ENCODE assay signal across 17 cellular contexts in the genomic region with DNA sequence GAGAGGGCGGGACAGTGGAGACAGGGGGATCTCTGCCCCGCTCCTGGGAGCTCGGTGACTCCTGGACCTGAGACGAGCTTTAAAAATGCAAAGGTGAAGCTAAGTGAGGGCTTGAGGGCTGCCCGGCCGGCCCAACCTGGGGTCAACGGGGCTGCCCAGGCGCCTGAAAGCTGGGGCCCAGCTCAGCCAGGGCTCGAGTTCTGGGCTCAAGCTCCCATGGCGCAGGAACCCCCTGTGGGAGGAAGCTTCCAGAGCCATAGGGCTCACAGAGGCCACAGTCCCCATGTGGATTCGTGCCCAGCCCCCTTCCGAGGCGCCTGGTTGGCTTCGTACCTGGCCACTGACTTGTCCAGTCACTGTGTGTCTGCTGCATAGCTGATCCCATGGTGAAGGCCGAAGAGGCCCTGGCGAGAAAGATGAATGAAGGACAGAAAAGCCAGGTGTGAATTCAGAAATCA.
A peak's percentile ranks its signal among the peaks of the same experiment; 100 is the strongest.
DNase-seq lines count a peak whose midpoint lies in the region; ATAC-seq, FAIRE-seq and TF ChIP-seq lines count a peak whose summit lies in the region.
"Had no signal": no experiment of that assay in that cellular context is flagged by ENCODE, and none has a peak within 500 bp of the region (broad histone marks: within the 10 kb centered on the region; RNA-seq: fewer than 3 reads in every experiment).

No MANE protein-coding gene starts in this region.

- no peaks in the 10 kb centered on the region for H4K20me1 ChIP-seq in H9 (ENCODE audit: control insufficient read depth, insufficient read depth, insufficient read length)
- no peaks in the 10 kb centered on the region for H4K20me1 ChIP-seq in HepG2 (ENCODE audit: insufficient read depth, low read length)

- H3K4me3 Mint-ChIP-seq in H9 = no peak overlapping the region
- peak overlapping the region; percentile 45 for H3K4me3 Mint-ChIP-seq in type B pancreatic cell
- H3K4me3 Mint-ChIP-seq: B cell; CD8-positive, alpha-beta T cell had no signal

- H3K9me3 Mint-ChIP-seq in H9 (peaks cover 11 to 14% of the 10 kb centered on the region in 2 experiments), type B pancreatic cell (no peaks in the 10 kb centered on the region)
- H3K9me3 Mint-ChIP-seq: CD8-positive, alpha-beta T cell had no signal

- H3K4ac ChIP-seq in H9 (ENCODE audit: low read depth, low read length) (no peak overlapping the region), neuronal stem cell (ENCODE audit: low read length) (no peak overlapping the region)

- H2BK5ac ChIP-seq in H9 (ENCODE audit: insufficient read length, low read length) = no peak overlapping the region
- no peak overlapping the region for H2BK5ac ChIP-seq in neuronal stem cell (ENCODE audit: low read length)

- H3K79me1 ChIP-seq in H9 (ENCODE audit: insufficient read depth, low read depth, low read length, poor library complexity, severe bottlenecking) (no peaks in the 10 kb centered on the region), neuronal stem cell (ENCODE audit: low read depth, low read length) (no peaks in the 10 kb centered on the region)

- peak overlapping the region; percentile 36 to 66 (median 58); a peak in 4 of 7 replicates for H3K27ac Mint-ChIP-seq in H9
- H3K27ac Mint-ChIP-seq in type B pancreatic cell = peak overlapping the region; percentile 51
- H3K27ac Mint-ChIP-seq: B cell; CD8-positive, alpha-beta T cell had no signal

- POLR2A ChIA-PET in HepG2 (lab: Yijun Ruan, JAX) = interaction anchor here (0.8 to 8.4 kb wide), 10 partner anchors 8 to 76 kb away, joined by 3 to 227 read pairs (median 6); a partner anchor contains a TSS

- no peak overlapping the region for H4K5ac ChIP-seq in H9 (ENCODE audit: insufficient read length, low read depth, low read length)

- no peak for DNase-seq in H9
- DNase-seq in HepG2 (ENCODE audit: low spot score) = no peak
- DNase-seq in neuronal stem cell (ENCODE audit: low spot score) = no peak
- no peak for DNase-seq in type B pancreatic cell (ENCODE audit: extremely low spot score, unreplicated experiment)
- DNase-seq in NCI-H146 (lab: John Stamatoyannopoulos, UW) = no peak
- no peak for DNase-seq in activated CD8-positive, alpha-beta memory T cell treated with anti-CD3 and anti-CD28 coated beads for 24 hours
- DNase-seq in suprapubic skin (ENCODE audit: low spot score in 2 of 2) = no peak
- DNase-seq: CD8-positive, alpha-beta T cell; DND-41; KBM-7; NCI-H1436; NCI-H2081 treated with DMSO at 0.1 percent for 48 hours; NCI-H510A; NCI-H774 had no signal

- no peak for FAIRE-seq in HepG2 (lab: Jason Lieb, UNC)
- FAIRE-seq: G401.6 had no signal

- H3K36me3 ChIP-seq in HepG2 (replicated peaks in 1 of 2; ENCODE audit: control insufficient read depth in 1 of 2, insufficient read depth in 2 of 2, low read length in 2 of 2) = no peaks in the 10 kb centered on the region
- no peaks in the 10 kb centered on the region for H3K36me3 ChIP-seq in neuronal stem cell (replicated peaks in 1 of 2; ENCODE audit: control insufficient read depth in 2 of 2, insufficient read depth in 2 of 2, low read length in 2 of 2)
- no peaks in the 10 kb centered on the region for H3K36me3 ChIP-seq in suprapubic skin
- H3K36me3 ChIP-seq: SJSA1 had no signal

- H3K18ac ChIP-seq in H9 (ENCODE audit: insufficient read length, low read depth, low read length) = no peak overlapping the region
- H3K18ac ChIP-seq in neuronal stem cell (ENCODE audit: low read length) = peak overlapping the region; percentile 87

- no peak overlapping the region for H3K56ac ChIP-seq in H9 (ENCODE audit: insufficient read length, low read depth, low read length)

- intact Hi-C loops in HepG2 (cut with micrococcal nuclease; ENCODE audit: unreplicated experiment) = no loop called here

- no peak overlapping the region for H3K23ac ChIP-seq in H9 (ENCODE audit: insufficient read length, low read depth, low read length)
- H3K23ac ChIP-seq in neuronal stem cell (ENCODE audit: low read depth, low read length, poor library complexity) = peak overlapping the region; percentile 8

- H3K4me2 ChIP-seq in H9 (ENCODE audit: insufficient read depth, insufficient read length, low read length) = no peak overlapping the region
- peak overlapping the region; percentile 83 for H3K4me2 ChIP-seq in HepG2 (ENCODE audit: low read depth, low read length)
- H3K4me2 ChIP-seq in neuronal stem cell (ENCODE audit: insufficient read depth, low read length, poor library complexity, severe bottlenecking) = no peak overlapping the region

- no peaks in the 10 kb centered on the region for H3K23me2 ChIP-seq in H9 (ENCODE audit: insufficient read length, low read depth, low read length, poor library complexity, severe bottlenecking)

- H3K9ac ChIP-seq in H9 (ENCODE audit: extremely low read depth, insufficient read length, low read length) (no peak overlapping the region), HepG2 (ENCODE audit: insufficient read depth, low read depth, low read length) (peak overlapping the region; percentile 71), neuronal stem cell (ENCODE audit: low read depth, low read length, poor library complexity) (no peak overlapping the region)

- H3K4me3 ChIP-seq in HepG2 (replicated peaks in 1 of 3; ENCODE audit: insufficient read depth in 1 of 3, low read depth in 2 of 3, low read length in 3 of 3) (peak overlapping the region; percentile 35 to 74 (median 51)), neuronal stem cell (ENCODE audit: low read length in 2 of 2) (no peak overlapping the region), suprapubic skin (no peak overlapping the region)
- H3K4me3 ChIP-seq: SJSA1 had no signal

- no peak overlapping the region; the same call in 1 of the 2 replicates for H3K14ac ChIP-seq in H9 (ENCODE audit: insufficient read depth, low read length)
- H3K14ac ChIP-seq in neuronal stem cell (ENCODE audit: low read length) = no peak overlapping the region

- no CpG with 5 or more reads among the region's 16 CpGs for WGBS in H9 (ENCODE audit: extremely low coverage, insufficient read length, low lambda C conversion rate)
- WGBS in HepG2 (ENCODE audit: low lambda C conversion rate) = 59% methylated on average over 16 of the region's 16 CpGs
- WGBS in neuronal stem cell (ENCODE audit: extremely low coverage in 2 of 2, insufficient read length in 2 of 2, insufficient replicate concordance in 1 of 2), 2 donors = no CpG with 5 or more reads among the region's 16 CpGs
- WGBS in suprapubic skin = 96% methylated on average over 16 of the region's 16 CpGs

- H4K8ac ChIP-seq in H9 (replicated peaks; ENCODE audit: insufficient read length, low read depth, low read length) = no peak overlapping the region
- H4K8ac ChIP-seq in neuronal stem cell (ENCODE audit: low read depth, low read length) = no peak overlapping the region

- CTCF ChIA-PET in HepG2 (lab: Yijun Ruan, JAX; ENCODE audit: low intra/inter-chr PET ratio, low total read pairs) = no interaction called here

- no peak overlapping the region for H3K27ac ChIP-seq in H9 (ENCODE audit: insufficient read length, low read depth, low read length)
- peak overlapping the region; percentile 90 for H3K27ac ChIP-seq in HepG2 (ENCODE audit: extremely low read length, insufficient read depth, low read length)
- H3K27ac ChIP-seq in neuronal stem cell (replicated peaks; ENCODE audit: low read length) = no peak overlapping the region
- H3K27ac ChIP-seq in suprapubic skin = no peak overlapping the region
- H3K27ac ChIP-seq: SJSA1 had no signal

- no peak overlapping the region for H2BK20ac ChIP-seq in H9 (ENCODE audit: low read depth, low read length, poor library complexity, severe bottlenecking)

- no peak for TF ChIP-seq POLR2A in HepG2 (IDR thresholded peaks at IDR 0.05; ENCODE audit: insufficient read depth in 1 of 2, low read depth in 2 of 2, low read length in 2 of 2)
- no peak for TF ChIP-seq POLR2A in suprapubic skin (IDR thresholded peaks at IDR 0.05)

- H2BK120ac ChIP-seq in H9 (ENCODE audit: low read depth, low read length, poor library complexity, severe bottlenecking) = no peak overlapping the region
- no peak overlapping the region for H2BK120ac ChIP-seq in neuronal stem cell (ENCODE audit: low read depth, low read length)

- H3K36me3 Mint-ChIP-seq in H9 (ENCODE audit: insufficient read depth in 1 of 3, low read depth in 3 of 3) (peaks cover 7 to 10% (median 8%) of the 10 kb centered on the region in 3 experiments), type B pancreatic cell (no peaks in the 10 kb centered on the region)
- H3K36me3 Mint-ChIP-seq: CD8-positive, alpha-beta T cell had no signal

- TF ChIP-seq EP300 in HepG2 (IDR thresholded peaks at IDR 0.05; ENCODE audit: low read depth in 2 of 2, low read length in 2 of 2) = no peak
- TF ChIP-seq EP300 in HepG2 (CRISPR knock-in tag; IDR thresholded peaks at IDR 0.05; ENCODE audit: borderline replicate concordance) = no peak
- no peak for TF ChIP-seq EP300 in suprapubic skin (IDR thresholded peaks at IDR 0.05)

- TF ChIP-seq CTCF in H9 (conservative IDR thresholded peaks at IDR 0.05) (no peak), HepG2 (CRISPR knock-in tag; IDR thresholded peaks at IDR 0.05) (no peak), type B pancreatic cell (conservative IDR thresholded peaks at IDR 0.05) (no peak), suprapubic skin (IDR thresholded peaks at IDR 0.05) (no peak)

- H3K79me2 ChIP-seq in H9 (ENCODE audit: insufficient read depth, low read length) = no peaks in the 10 kb centered on the region
- peaks cover 16% of the 10 kb centered on the region for H3K79me2 ChIP-seq in HepG2 (ENCODE audit: insufficient read depth, low read length)

- H3K27me3 ChIP-seq in H9 (ENCODE audit: insufficient read depth, low read length) (no peaks in the 10 kb centered on the region), HepG2 (ENCODE audit: control insufficient read depth in 1 of 2, insufficient read depth in 2 of 2, low read length in 2 of 2) (no peaks in the 10 kb centered on the region), neuronal stem cell (ENCODE audit: control insufficient read depth in 3 of 3, insufficient read depth in 3 of 3, low read depth in 1 of 3, low read length in 3 of 3) (no peaks in the 10 kb centered on the region), suprapubic skin (no peaks in the 10 kb centered on the region)
- H3K27me3 ChIP-seq: SJSA1 had no signal

- H2AFZ ChIP-seq in H9 (ENCODE audit: low read length) = no peak overlapping the region
- no peak overlapping the region for H2AFZ ChIP-seq in HepG2 (ENCODE audit: low read length)
- H2AFZ ChIP-seq in neuronal stem cell (ENCODE audit: low read length) = no peak overlapping the region

- no peak overlapping the region for H3T11ph ChIP-seq in H9 (ENCODE audit: low read length)

- H4K91ac ChIP-seq in H9 (ENCODE audit: insufficient read length, low read depth, low read length) (no peak overlapping the region), neuronal stem cell (ENCODE audit: low read depth, low read length, poor library complexity) (no peak overlapping the region)

- H2BK15ac ChIP-seq in H9 (ENCODE audit: low read depth, low read length) = no peak overlapping the region
- H2BK15ac ChIP-seq in neuronal stem cell (ENCODE audit: low read length) = peak overlapping the region; percentile 86

- H3K27me3 Mint-ChIP-seq in H9 (ENCODE audit: low read depth) = peaks cover 7% of the 10 kb centered on the region; the same call in 1 of the 2 replicates
- no peaks in the 10 kb centered on the region for H3K27me3 Mint-ChIP-seq in type B pancreatic cell

- H2BK12ac ChIP-seq in H9 (ENCODE audit: insufficient read length, low read depth, low read length) (no peak overlapping the region), neuronal stem cell (ENCODE audit: low read length) (no peak overlapping the region)

- H3K9me3 ChIP-seq in H9 (ENCODE audit: control insufficient read depth, low read depth, low read length) (peaks cover 9% of the 10 kb centered on the region), HepG2 (ENCODE audit: low read length) (no peaks in the 10 kb centered on the region), neuronal stem cell (replicated peaks in 1 of 2; ENCODE audit: control insufficient read depth in 2 of 2, insufficient read depth in 1 of 2, low read depth in 1 of 2, low read length in 2 of 2) (peaks cover 12 to 22% of the 10 kb centered on the region in 2 donors), suprapubic skin (peaks cover 4% of the 10 kb centered on the region)

- H3K4me1 Mint-ChIP-seq in H9 (peaks cover 17 to 24% of the 10 kb centered on the region in 2 experiments), type B pancreatic cell (ENCODE audit: unreplicated experiment) (peaks cover 35% of the 10 kb centered on the region)

- in situ Hi-C loops in HepG2 (cut with HindIII; ENCODE audit: extremely low pct_ligation_motif_present, low pct_unique_long_range_greater_than_20kb) = no loop called here

- TF ChIP-seq RAD21 in HepG2 (CRISPR knock-in tag; IDR thresholded peaks at IDR 0.05) = no peak

- H2AK5ac ChIP-seq in H9 (ENCODE audit: insufficient read length, low read length) = no peak overlapping the region
- H2AK5ac ChIP-seq in neuronal stem cell (ENCODE audit: low read depth, low read length) = peak overlapping the region; percentile 2

- H3K4me1 ChIP-seq in H9 (ENCODE audit: insufficient read depth, low read length) = no peaks in the 10 kb centered on the region; the same call in 1 of the 2 replicates
- H3K4me1 ChIP-seq in HepG2 (ENCODE audit: insufficient read depth, low read length) = peaks cover 100% of the 10 kb centered on the region
- peaks cover 3 to 21% of the 10 kb centered on the region in 2 donors for H3K4me1 ChIP-seq in neuronal stem cell (ENCODE audit: control insufficient read depth in 2 of 2, insufficient read depth in 1 of 2, low read depth in 1 of 2, low read length in 2 of 2)
- peaks cover 22% of the 10 kb centered on the region for H3K4me1 ChIP-seq in suprapubic skin

- no peak for ATAC-seq in HepG2
- ATAC-seq: CD8-positive, alpha-beta T cell had no signal

- BruUV-seq in HepG2 (replicated peaks; lab: Mats Ljungman, UMichigan) = TSS peak; percentile 63

Comparison
In these comparisons a context has a peak if more than half of its experiments do, and no peak if none do; other contexts are left out.
1. H3K4me3 ChIP-seq: peak in HepG2 (3 of 3); none in neuronal stem cell (0 of 2) and suprapubic skin (single experiment).